26 cellular contexts compared by ENCODE assay signal in the genomic region with DNA sequence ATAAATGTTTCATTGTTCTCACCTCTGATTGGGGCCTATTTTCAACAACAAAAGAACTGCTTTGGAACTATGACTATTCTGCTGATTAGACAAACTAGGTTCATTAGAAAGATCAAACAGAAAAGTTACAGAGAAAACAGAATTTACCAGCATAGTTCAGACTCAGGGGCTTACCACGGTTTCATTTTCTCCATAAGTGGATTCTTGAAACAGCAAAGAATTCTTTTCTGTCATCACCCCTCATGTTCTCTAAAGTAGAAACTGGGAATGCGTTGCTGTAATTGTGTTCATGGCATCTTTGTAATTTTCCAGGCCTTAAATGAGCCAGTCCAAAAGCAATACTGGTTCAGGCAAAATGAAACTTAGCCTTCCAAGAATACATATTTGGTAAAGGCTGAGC.
"Had no signal": no experiment of that assay in that cellular context is flagged by ENCODE, and none has a peak within 500 bp of the region (broad histone marks: within the 10 kb centered on the region; RNA-seq: fewer than 3 reads in every experiment).

No MANE protein-coding gene starts in this region.

- H3K27ac Mint-ChIP-seq: activated CD4-positive, alpha-beta memory T cell treated with anti-CD3 and anti-CD28 coated beads, Interleukin-2, amount 10 ng/mL, durations not matched to agents 7 days and 5 days; activated naive CD8-positive, alpha-beta T cell treated with anti-CD3 and anti-CD28 coated beads, Interleukin-2, amount 50 U/mL, for 24 hours; activated T-helper 1 cell treated with anti-CD3 and anti-CD28 coated beads, Interleukin-12 subunit alpha, Interleukin-12 subunit beta, Interleukin-2, Interleukin-4 antibody, amounts not matched to agents 30 ng/mL and 10 ng/mL and 1 ng/mL, durations not matched to agents 14 hours and 24 hours and 36 hours; endodermal cell; naive thymus-derived CD8-positive, alpha-beta T cell; stimulated activated naive B cell treated with anti-CD40 and anti-IgM and Interleukin-4, amounts not matched to agents 10 μg/mL and 1 μg/mL and 100 μg/mL, for 72 hours had no signal

- H3K36me3 ChIP-seq: brain microvascular endothelial cell, esophagus squamous epithelium, gastrocnemius medialis, left lung, neutrophil, pancreas, right lobe of liver, upper lobe of left lung had no signal

- H3K27me3 Mint-ChIP-seq: activated CD4-positive, alpha-beta memory T cell treated with anti-CD3 and anti-CD28 coated beads, Interleukin-2, amount 10 ng/mL, durations not matched to agents 7 days and 5 days; activated naive CD8-positive, alpha-beta T cell treated with anti-CD3 and anti-CD28 coated beads, Interleukin-2, amount 50 U/mL, for 24 hours; naive thymus-derived CD8-positive, alpha-beta T cell; stimulated activated naive B cell treated with anti-CD40 and anti-IgM and Interleukin-4, amounts not matched to agents 10 μg/mL and 1 μg/mL and 100 μg/mL, for 72 hours had no signal

- H3K4me1 Mint-ChIP-seq: activated CD4-positive, alpha-beta memory T cell treated with anti-CD3 and anti-CD28 coated beads, Interleukin-2, amount 10 ng/mL, durations not matched to agents 7 days and 5 days; activated naive CD8-positive, alpha-beta T cell treated with anti-CD3 and anti-CD28 coated beads, Interleukin-2, amount 50 U/mL, for 24 hours; endodermal cell; naive thymus-derived CD8-positive, alpha-beta T cell; stimulated activated naive B cell treated with anti-CD40 and anti-IgM and Interleukin-4, amounts not matched to agents 10 μg/mL and 1 μg/mL and 100 μg/mL, for 72 hours had no signal

- H3K9me3 Mint-ChIP-seq: activated T-helper 1 cell treated with anti-CD3 and anti-CD28 coated beads, Interleukin-12 subunit alpha, Interleukin-12 subunit beta, Interleukin-2, Interleukin-4 antibody, amounts not matched to agents 30 ng/mL and 10 ng/mL and 1 ng/mL, durations not matched to agents 14 hours and 24 hours and 36 hours had no signal

- H3K27ac ChIP-seq: brain microvascular endothelial cell, esophagus squamous epithelium, gastrocnemius medialis, left lung, neutrophil, pancreas, psoas muscle, right lobe of liver had no signal

- H3K9me3 ChIP-seq: esophagus squamous epithelium, gastrocnemius medialis, neutrophil, pancreas, psoas muscle, right lobe of liver, upper lobe of left lung had no signal

- DNase-seq: activated CD4-positive, alpha-beta memory T cell treated with anti-CD3 and anti-CD28 coated beads, Interleukin-2, amount 10 ng/mL, durations not matched to agents 7 days and 5 days; activated CD4-positive, alpha-beta T cell treated with anti-CD3 and anti-CD28 coated beads for 4 hours; activated CD4-positive, CD25-positive, alpha-beta regulatory T cell; activated gamma-delta T cell; activated naive CD4-positive, alpha-beta T cell treated with anti-CD3 and anti-CD28 coated beads, Interleukin-2, amount 50 U/mL, for 16 hours; activated naive CD8-positive, alpha-beta T cell treated with anti-CD3 and anti-CD28 coated beads, Interleukin-2, amount 50 U/mL, for 24 hours; brain microvascular endothelial cell; cerebellar nuclear complex; cortex of kidney; endodermal cell; esophagus squamous epithelium; gastrocnemius medialis; hippocampal formation; kidney glomerular epithelial cell; left lung; naive thymus-derived CD8-positive, alpha-beta T cell; pancreas; psoas muscle; right lobe of liver; small intestine; stimulated activated CD4-positive, alpha-beta T cell treated with anti-CD3 and anti-CD28 coated beads, Interleukin-15, amount 100 ng/mL, for 24 hours; stimulated activated naive B cell treated with anti-CD40 and anti-IgM and Interleukin-4, amounts not matched to agents 10 μg/mL and 1 μg/mL and 100 μg/mL, for 72 hours; T1000; upper lobe of left lung had no signal

- ATAC-seq: activated naive CD8-positive, alpha-beta T cell treated with anti-CD3 and anti-CD28 coated beads, Interleukin-2, amount 50 U/mL, for 24 hours; gastrocnemius medialis; left lung; naive thymus-derived CD8-positive, alpha-beta T cell; pancreas; psoas muscle; right lobe of liver; stimulated activated naive B cell treated with anti-CD40 and anti-IgM and Interleukin-4, amounts not matched to agents 10 μg/mL and 1 μg/mL and 100 μg/mL, for 72 hours had no signal

- H3K27me3 ChIP-seq: brain microvascular endothelial cell, esophagus squamous epithelium, gastrocnemius medialis, left lung, pancreas, right lobe of liver, upper lobe of left lung had no signal

- H3K4me3 Mint-ChIP-seq: activated CD4-positive, alpha-beta memory T cell treated with anti-CD3 and anti-CD28 coated beads, Interleukin-2, amount 10 ng/mL, durations not matched to agents 7 days and 5 days; activated naive CD8-positive, alpha-beta T cell treated with anti-CD3 and anti-CD28 coated beads, Interleukin-2, amount 50 U/mL, for 24 hours; activated T-helper 1 cell treated with anti-CD3 and anti-CD28 coated beads, Interleukin-12 subunit alpha, Interleukin-12 subunit beta, Interleukin-2, Interleukin-4 antibody, amounts not matched to agents 30 ng/mL and 10 ng/mL and 1 ng/mL, durations not matched to agents 14 hours and 24 hours and 36 hours; endodermal cell; naive thymus-derived CD8-positive, alpha-beta T cell; stimulated activated naive B cell treated with anti-CD40 and anti-IgM and Interleukin-4, amounts not matched to agents 10 μg/mL and 1 μg/mL and 100 μg/mL, for 72 hours had no signal

- H3K36me3 Mint-ChIP-seq: naive thymus-derived CD8-positive, alpha-beta T cell; stimulated activated naive B cell treated with anti-CD40 and anti-IgM and Interleukin-4, amounts not matched to agents 10 μg/mL and 1 μg/mL and 100 μg/mL, for 72 hours had no signal

- H3K4me1 ChIP-seq: esophagus squamous epithelium, gastrocnemius medialis, left lung, pancreas, psoas muscle, right lobe of liver, upper lobe of left lung had no signal

- H3K4me3 ChIP-seq: esophagus squamous epithelium, gastrocnemius medialis, left lung, pancreas, psoas muscle, right lobe of liver, upper lobe of left lung had no signal
